Comparison of ENCODE assay signal across 12 cellular contexts in genomic region chr3:133457465-133458067, GRCh38. TPM values are rescaled to one million over a fixed set of nuclear protein-coding genes. Genes with fewer than 3 reads are reported as not detected.
DNase-seq lines count a peak whose midpoint lies in the region; ATAC-seq and TF ChIP-seq lines count a peak whose summit lies in the region.
"Had no signal": no experiment of that assay in that cellular context is flagged by ENCODE, and none has a peak within 500 bp of the region (broad histone marks: within the 10 kb centered on the region; RNA-seq: fewer than 3 reads in every experiment).

No MANE protein-coding gene starts in this region.

- peaks cover 9% of the 10 kb centered on the region; the same call in 1 of the 2 replicates for H3F3A ChIP-seq in DOHH2 (ENCODE audit: control insufficient read depth, insufficient read depth)

- H3K79me2 ChIP-seq in DOHH2 (ENCODE audit: control insufficient read depth, low read length): peaks cover 25% of the 10 kb centered on the region
- H3K79me2 ChIP-seq in HCT116 (ENCODE audit: insufficient read depth, low read length): no peaks in the 10 kb centered on the region

- ATAC-seq in HCT116 (peak; percentile 82), RWPE2 (ENCODE audit: low read depth) (no peak), HG02798 (IDR thresholded peaks at IDR 0.05; ENCODE audit: poor library complexity, unreplicated experiment) (no peak), GM21526 (IDR thresholded peaks at IDR 0.05; ENCODE audit: low FRiP score, unreplicated experiment) (no peak), T-helper 17 cell (no peak)
- ATAC-seq: activated T-helper 17 cell treated with anti-CD3 and anti-CD28 coated beads, Interleukin-2, amount 50 U/mL, for 72 hours; left ventricle myocardium superior had no signal

- TF ChIP-seq CTCF in DOHH2 (IDR thresholded peaks at IDR 0.05; ENCODE audit: low read depth, low read length, poor library complexity, severe bottlenecking) (peak; percentile 56), HCT116 (IDR thresholded peaks at IDR 0.05 in 2 of 3, conservative IDR thresholded peaks at IDR 0.05 in 1 of 3; ENCODE audit: borderline replicate concordance in 1 of 3, insufficient read depth in 1 of 3, low read depth in 2 of 3, low read length in 2 of 3) (peak; percentile 42 to 65 (median 53); a peak in 5 of 6 replicates), RWPE2 (IDR thresholded peaks at IDR 0.05; ENCODE audit: poor library complexity, severe bottlenecking) (peak; percentile 44)

- POLR2A ChIA-PET in HCT116 (lab: Charles Lee): no interaction called here

- no peaks in the 10 kb centered on the region for H3K27me3 ChIP-seq in DOHH2 (ENCODE audit: control insufficient read depth, low read length)
- H3K27me3 ChIP-seq in HCT116 (ENCODE audit: insufficient read depth, low read length): no peaks in the 10 kb centered on the region; the same call in 1 of the 2 replicates
- no peaks in the 10 kb centered on the region for H3K27me3 ChIP-seq in RWPE2 (ENCODE audit: insufficient read depth, poor library complexity, severe bottlenecking)

- DNase-seq in HCT116 (ENCODE audit: low read depth, low spot score) (peak; percentile 48), RWPE2 (ENCODE audit: low spot score) (no peak), iris pigment epithelial cell (ENCODE audit: low read depth) (peak; percentile 22), T-helper 17 cell (no peak)
- DNase-seq: activated B cell treated with CpG ODN at 0.5 μM for 24 hours, left ventricle myocardium superior had no signal

- H3K4me2 ChIP-seq in DOHH2 (ENCODE audit: low read length) (no peak overlapping the region), HCT116 (ENCODE audit: low read length) (no peak overlapping the region)

- no peak overlapping the region for H3K9ac ChIP-seq in HCT116 (ENCODE audit: low read length)

- no peak for TF ChIP-seq POLR2A in HCT116 (IDR thresholded peaks at IDR 0.05; ENCODE audit: borderline replicate concordance, extremely low read depth, insufficient read depth, insufficient read length)

- peaks cover 35% of the 10 kb centered on the region for H3K4me1 ChIP-seq in DOHH2 (ENCODE audit: control insufficient read depth, low read length)
- H3K4me1 ChIP-seq in HCT116 (ENCODE audit: control insufficient read depth in 1 of 2, insufficient read depth in 2 of 2, low read length in 2 of 2): no peaks in the 10 kb centered on the region
- no peaks in the 10 kb centered on the region for H3K4me1 ChIP-seq in RWPE2 (ENCODE audit: insufficient read depth, poor library complexity, severe bottlenecking)

- H3K9me2 ChIP-seq in DOHH2 (replicated peaks; ENCODE audit: control insufficient read depth, low read length) (no peaks in the 10 kb centered on the region), HCT116 (ENCODE audit: insufficient read depth) (no peaks in the 10 kb centered on the region)

- intact Hi-C loops in HCT116 (cut with micrococcal nuclease): no loop called here

- H2AFZ ChIP-seq in HCT116 (ENCODE audit: low read depth, low read length, poor library complexity, severe bottlenecking): peak overlapping the region; percentile 7

- H3K27ac Mint-ChIP-seq in T-helper 17 cell: no peak overlapping the region
- H3K27ac Mint-ChIP-seq: activated B cell treated with CpG ODN at 0.5 μM for 24 hours; activated T-helper 17 cell treated with anti-CD3 and anti-CD28 coated beads, Interleukin-2, amount 50 U/mL, for 72 hours had no signal

- H4K20me1 ChIP-seq in DOHH2 (ENCODE audit: control insufficient read depth, insufficient read depth, low read depth, low read length) (no peaks in the 10 kb centered on the region), HCT116 (ENCODE audit: insufficient read depth) (no peaks in the 10 kb centered on the region)

- no peak overlapping the region for H3K4me3 Mint-ChIP-seq in T-helper 17 cell
- H3K4me3 Mint-ChIP-seq: activated B cell treated with CpG ODN at 0.5 μM for 24 hours; activated T-helper 17 cell treated with anti-CD3 and anti-CD28 coated beads, Interleukin-2, amount 50 U/mL, for 72 hours had no signal

- TF ChIP-seq RAD21 in HCT116 (IDR thresholded peaks at IDR 0.05; ENCODE audit: low read depth): peak; percentile 66

- RAD21 ChIA-PET in HCT116 (lab: Charles Lee; ENCODE audit: low non-redundant PET in 1 of 2, low total read pairs in 2 of 2, uncharacterized antibody in 2 of 2, unreplicated experiment in 2 of 2): no interaction called here

- peaks cover 17% of the 10 kb centered on the region for H3K36me3 ChIP-seq in DOHH2 (ENCODE audit: control insufficient read depth, low read length)
- H3K36me3 ChIP-seq in HCT116 (ENCODE audit: control insufficient read depth in 1 of 2, insufficient read depth in 2 of 2, low read length in 2 of 2): no peaks in the 10 kb centered on the region
- H3K36me3 ChIP-seq in RWPE2 (ENCODE audit: low read depth): no peaks in the 10 kb centered on the region

- no peaks in the 10 kb centered on the region for H3K36me3 Mint-ChIP-seq in T-helper 17 cell (ENCODE audit: low read depth)

- H3K27ac ChIP-seq in DOHH2 (ENCODE audit: low read depth, low read length) (no peak overlapping the region), HCT116 (ENCODE audit: low read depth, low read length) (no peak overlapping the region), RWPE2 (ENCODE audit: poor library complexity, severe bottlenecking) (no peak overlapping the region)

- H3K4me1 Mint-ChIP-seq in T-helper 17 cell: no peaks in the 10 kb centered on the region
- H3K4me1 Mint-ChIP-seq: activated T-helper 17 cell treated with anti-CD3 and anti-CD28 coated beads, Interleukin-2, amount 50 U/mL, for 72 hours had no signal

- CTCF ChIA-PET in HCT116 (lab: Charles Lee): interaction anchor here (1.0 to 1.6 kb wide), 3 partner anchors 9 to 121 kb away, joined by 3 to 5 read pairs (median 4); no protein-coding TSS in a partner anchor

- H3K4me3 ChIP-seq in DOHH2 (ENCODE audit: low read length): no peak overlapping the region
- H3K4me3 ChIP-seq in HCT116 (replicated peaks in 1 of 2; ENCODE audit: low read depth in 1 of 2, low read length in 2 of 2): no peak overlapping the region
- H3K4me3 ChIP-seq in RWPE2 (ENCODE audit: severe bottlenecking): no peak overlapping the region

- no peaks in the 10 kb centered on the region for H3K27me3 Mint-ChIP-seq in T-helper 17 cell

- H3K9me3 ChIP-seq in DOHH2 (ENCODE audit: control insufficient read depth, insufficient read depth, low read length) (no peaks in the 10 kb centered on the region), HCT116 (ENCODE audit: control insufficient read depth in 1 of 2, insufficient read depth in 1 of 2, low read depth in 1 of 2, low read length in 2 of 2) (no peaks in the 10 kb centered on the region), RWPE2 (ENCODE audit: severe bottlenecking) (no peaks in the 10 kb centered on the region), T-helper 17 cell (ENCODE audit: control insufficient read depth, low read length, poor library complexity, severe bottlenecking) (no peaks in the 10 kb centered on the region)

- no TSS peak for BruUV-seq in HCT116 (replicated peaks; lab: Mats Ljungman, UMichigan)

TF ChIP-seq in HCT116, 20 proteins besides CTCF, POLR2A, EP300 and RAD21:
- TF ChIP-seq CBX3 (IDR thresholded peaks at IDR 0.05; ENCODE audit: low read depth): peak; percentile 72
- 0 out of 2 replicates have a peak, but pooled peaks have one; percentile 23 for TF ChIP-seq CEBPB (IDR thresholded peaks at IDR 0.05; ENCODE audit: low read depth)
- TF ChIP-seq ZFX (IDR thresholded peaks at IDR 0.05): no peak
- TF ChIP-seq SRF (IDR thresholded peaks at IDR 0.05; ENCODE audit: low read depth): no peak
- no peak for TF ChIP-seq YY1 (IDR thresholded peaks at IDR 0.05; ENCODE audit: extremely low read depth, insufficient replicate concordance, low read depth, low read length)
- TF ChIP-seq JUND (IDR thresholded peaks at IDR 0.05): no peak
- TF ChIP-seq ZNF274 (IDR thresholded peaks at IDR 0.05; ENCODE audit: low read depth, low read length): no peak
- TF ChIP-seq ELF1 (IDR thresholded peaks at IDR 0.05; ENCODE audit: borderline replicate concordance, low read depth): no peak
- TF ChIP-seq EZH2phosphoT487 (IDR thresholded peaks at IDR 0.05; ENCODE audit: borderline replicate concordance): no peak
- no peak for TF ChIP-seq REST (IDR thresholded peaks at IDR 0.05; ENCODE audit: low read depth)

RNA-seq across cellular contexts. Expression of gene BFSP2, which starts 57.7 kb away (rescaled TPM):
- total RNA-seq in HCT116 (2021; ENCODE audit: unreplicated experiment): not detected
- polyA plus RNA-seq in HCT116 (2012): not detected in 2 replicates
- total RNA-seq in T-helper 17 cell: 1 to 10 TPM; 1.2 to 1.5 TPM
- total RNA-seq: cerebellum, left ventricle myocardium superior, posterior vena cava had no signal

Comparison
In these comparisons a context has a peak if more than half of its experiments do, and no peak if none do; other contexts are left out.
1. DNase-seq: peak in HCT116 (single experiment) and iris pigment epithelial cell (single experiment); none in RWPE2 (single experiment) and T-helper 17 cell (0 of 3).
2. Peak in every context shown above with its lines, with median percentiles within 50 percentile points of each other: CTCF ChIP-seq.